ENCODE assay signal across 8 cellular contexts in the genomic region with DNA sequence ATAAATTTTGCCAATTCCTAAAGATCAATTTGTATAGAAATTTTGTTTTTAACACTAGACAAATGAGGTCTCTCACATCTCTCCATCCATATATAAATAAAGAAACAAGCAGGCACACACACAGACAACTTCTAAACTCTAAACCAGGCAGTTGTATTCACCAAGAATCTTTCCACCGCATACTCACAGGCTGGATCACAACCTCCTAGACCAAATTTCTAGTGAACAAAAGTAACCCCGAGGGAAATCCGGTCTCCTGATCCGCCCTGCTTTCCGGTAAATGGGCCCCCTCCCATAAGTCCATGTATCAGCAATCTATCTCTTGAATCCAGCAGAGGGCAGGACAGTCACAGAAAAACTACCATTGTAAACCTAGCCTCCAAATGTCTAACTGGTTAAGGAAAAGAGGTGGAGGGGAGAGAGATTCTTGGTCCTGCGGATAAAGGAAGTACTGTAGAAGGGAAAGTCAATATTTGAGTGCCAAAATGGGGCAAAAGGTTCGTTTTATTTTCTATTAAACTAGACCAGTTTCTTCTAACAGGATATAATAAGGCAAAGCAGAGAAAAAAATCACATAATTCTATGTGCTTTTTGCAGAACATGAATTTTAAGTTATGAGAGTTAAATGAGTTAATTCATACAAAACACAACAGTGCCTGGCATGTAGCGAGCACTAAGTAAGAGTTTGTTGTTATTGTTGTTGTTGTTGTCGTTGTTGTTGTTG. TPM values are rescaled to one million over a fixed set of nuclear protein-coding genes. Genes with fewer than 3 reads are reported as not detected.
DNase-seq lines count a peak whose midpoint lies in the region; ATAC-seq and TF ChIP-seq lines count a peak whose summit lies in the region.

No MANE protein-coding gene starts in this region.

- no peaks in the 10 kb centered on the region for H3K4me1 ChIP-seq in colonic mucosa

- no peaks in the 10 kb centered on the region for H3K9me3 ChIP-seq in colonic mucosa

- TF ChIP-seq CTCF in GM12872 (IDR thresholded peaks at IDR 0.05; ENCODE audit: insufficient read depth, low read depth, low read length) (peak; percentile 62), colonic mucosa (IDR thresholded peaks at IDR 0.05) (peak; percentile 61)

- no peaks in the 10 kb centered on the region for H3K36me3 ChIP-seq in colonic mucosa

- intact Hi-C loops in colonic mucosa (cut with DNase I), result loop anchor here (2.0 kb wide), 1 partner anchor 90 kb away; no protein-coding TSS in a partner anchor

- DNase-seq in NCI-H345 (lab: John Stamatoyannopoulos, UW) (peak; percentile 85), colonic mucosa (peak; percentile 74), left kidney (ENCODE audit: low read depth, low spot score) (peak; percentile 95)
- peak; percentile 40 for DNase-seq in activated CD4-positive, CD25-positive, alpha-beta regulatory T cell treated with anti-CD3 and anti-CD28 coated beads, Interleukin-2, amount 50 U/mL, for 16 hours (ENCODE audit: low read depth, low spot score)
- peak; percentile 57 for DNase-seq in stimulated activated CD4-positive, alpha-beta T cell treated with anti-CD3 and anti-CD28 coated beads, Interleukin-2, amount 100 ng/mL, for 4 hours (ENCODE audit: low read depth)

- no peak overlapping the region for H3K4me3 ChIP-seq in colonic mucosa

- no peak overlapping the region for H3K27ac ChIP-seq in colonic mucosa

- H3K9ac ChIP-seq in colonic mucosa (ENCODE audit: low read depth in 2 of 2, low read length in 2 of 2), result peak overlapping the region in 1 of 2 donors; percentile 6

- H3K27me3 ChIP-seq in colonic mucosa, result no peaks in the 10 kb centered on the region

- ATAC-seq in HG03108 (IDR thresholded peaks at IDR 0.05; ENCODE audit: unreplicated experiment) (peak; percentile 36), HG03095 (IDR thresholded peaks at IDR 0.05; ENCODE audit: unreplicated experiment) (no peak)

RNA-seq across cellular contexts. Expression of a gene that starts 4.8 kb away (rescaled TPM):
- total RNA-seq in colonic mucosa, result 10 to 100 TPM; 17.4 to 18.7 TPM

RNA-seq across cellular contexts. Expression of a gene that starts 56.2 kb away (rescaled TPM):
- total RNA-seq in colonic mucosa, result 10 to 100 TPM; 66.4 to 93.6 TPM

Comparison
In these comparisons a context has a peak if more than half of its experiments do, and no peak if none do; other contexts are left out.
1. DNase-seq: peak in every context shown above with its lines; median percentile 95 in left kidney; 85 in NCI-H345; 74 in colonic mucosa; 57 in stimulated activated CD4-positive, alpha-beta T cell treated with anti-CD3 and anti-CD28 coated beads, Interleukin-2, amount 100 ng/mL, for 4 hours; 40 in activated CD4-positive, CD25-positive, alpha-beta regulatory T cell treated with anti-CD3 and anti-CD28 coated beads, Interleukin-2, amount 50 U/mL, for 16 hours.